Comparison of ENCODE assay signal across 11 cellular contexts in genomic region chr22:50548046-50548912, GRCh38. TPM values are rescaled to one million over a fixed set of nuclear protein-coding genes. Genes with fewer than 3 reads are reported as not detected.
DNase-seq lines count a peak whose midpoint lies in the region; ATAC-seq and TF ChIP-seq lines count a peak whose summit lies in the region.
"Had no signal": no experiment of that assay in that cellular context is flagged by ENCODE, and none has a peak within 500 bp of the region (broad histone marks: within the 10 kb centered on the region; RNA-seq: fewer than 3 reads in every experiment).

No MANE protein-coding gene starts in this region.

- no peak for TF ChIP-seq RAD21 in liver (IDR thresholded peaks at IDR 0.05)

- no peak overlapping the region for H3K27ac ChIP-seq in liver (ENCODE audit: low read depth in 1 of 2, low read length in 2 of 2)
- H3K27ac ChIP-seq in upper lobe of right lung, result peak overlapping the region; percentile 36
- no peak overlapping the region for H3K27ac ChIP-seq in testis

- intact Hi-C loops in upper lobe of right lung (cut with DNase I) (no loop called here), testis (cut with DNase I; ENCODE audit: low total_unique reads) (no loop called here)

- 18% methylated on average over 56 of the region's 56 CpGs for WGBS in liver
- WGBS in testis, 2 donors, result 4 to 8% methylated on average over 19 to 45 of the region's 56 CpGs

- DNase-seq in activated gamma-delta T cell treated with Interleukin-2 at 50 U/mL for 16 hours (peak; percentile 63), activated gamma-delta T cell (lab: John Stamatoyannopoulos, UW) (no peak), upper lobe of right lung (peak; percentile 69), NCI-H2107 (lab: John Stamatoyannopoulos, UW) (no peak), testis (no peak), KG1 (lab: John Stamatoyannopoulos, UW) (no peak)
- peak; percentile 43 to 51 for DNase-seq in activated T-helper 1 cell treated with anti-CD3 and anti-CD28 coated beads, Interleukin-2, amount 50 U/mL, for 16 hours (ENCODE audit: low read depth in 1 of 2, low spot score in 1 of 2)
- DNase-seq: NCI-H1092 had no signal

- no peaks in the 10 kb centered on the region for H3K27me3 ChIP-seq in liver (ENCODE audit: control insufficient read depth in 4 of 4, insufficient read depth in 4 of 4, low read length in 3 of 4)
- H3K27me3 ChIP-seq in upper lobe of right lung, result peaks cover 29% of the 10 kb centered on the region
- no peaks in the 10 kb centered on the region for H3K27me3 ChIP-seq in testis

- H3K4me1 ChIP-seq in liver (ENCODE audit: control insufficient read depth in 4 of 4, insufficient read depth in 4 of 4, low read length in 3 of 4), result peaks cover 0 to 13% (median 9%) of the 10 kb centered on the region in 4 donors
- peaks cover 21% of the 10 kb centered on the region for H3K4me1 ChIP-seq in upper lobe of right lung
- peaks cover 11% of the 10 kb centered on the region for H3K4me1 ChIP-seq in testis

- no peak for TF ChIP-seq POLR2A in testis (IDR thresholded peaks at IDR 0.05)

- no peaks in the 10 kb centered on the region for H3K36me3 ChIP-seq in liver (ENCODE audit: control insufficient read depth in 4 of 4, insufficient read depth in 3 of 4, low read depth in 1 of 4, low read length in 3 of 4)
- H3K36me3 ChIP-seq in upper lobe of right lung, result no peaks in the 10 kb centered on the region
- H3K36me3 ChIP-seq in testis (ENCODE audit: low read depth, missing control alignments), result no peaks in the 10 kb centered on the region

- H3K4me3 ChIP-seq in liver (ENCODE audit: low read depth in 1 of 3, low read length in 3 of 3) (peak overlapping the region in 1 of 3 donors; percentile 42), upper lobe of right lung (peak overlapping the region; percentile 40), testis (peak overlapping the region in 1 of 2 donors; percentile 24)

- no peak for ATAC-seq in upper lobe of right lung

- H3K9me3 ChIP-seq in liver (ENCODE audit: control insufficient read depth in 4 of 4, low read length in 3 of 4) (no peaks in the 10 kb centered on the region), upper lobe of right lung (no peaks in the 10 kb centered on the region), testis (no peaks in the 10 kb centered on the region)

- TF ChIP-seq CTCF in liver (IDR thresholded peaks at IDR 0.05; ENCODE audit: low read depth, low read length, missing input control), result no peak
- TF ChIP-seq CTCF in upper lobe of right lung (IDR thresholded peaks at IDR 0.05), result no peak
- TF ChIP-seq CTCF in testis (IDR thresholded peaks at IDR 0.05), result no peak

- peak overlapping the region in 1 of 2 donors; percentile 25 for H3K9ac ChIP-seq in liver (ENCODE audit: low read depth in 1 of 2, low read length in 2 of 2)

TF ChIP-seq in liver, 16 proteins besides CTCF, POLR2A, EP300 and RAD21:
- TF ChIP-seq HNF4A (conservative IDR thresholded peaks at IDR 0.05) (peak in 1 of 2 donors; percentile 22), NR2F2 (IDR thresholded peaks at IDR 0.05) (no peak), SP1 (IDR thresholded peaks at IDR 0.05) (peak; percentile 26)
TF ChIP-seq in liver: peak in this region for 2.

RNA-seq across cellular contexts. Expression of gene KLHDC7B, which starts 2.6 kb away (rescaled TPM):
- total RNA-seq in liver (under 1 TPM in 1 of 2 donors, not detected in 1; 0.08 TPM), upper lobe of right lung (0.69 TPM), testis (under 1 TPM; 0.24 to 0.93 TPM)
- polyA plus RNA-seq in liver (under 1 TPM; 0.08 to 0.16 TPM), testis (ENCODE audit: insufficient read depth, low read depth, low replicate concordance) (0.51 TPM)
- total RNA-seq: H1 had no signal
- polyA plus RNA-seq: H1 had no signal

RNA-seq across cellular contexts. Expression of gene SYCE3, which starts 14.4 kb away (rescaled TPM):
- 1 to 10 TPM in 1 of 2 donors, not detected in 1; 2.2 TPM for total RNA-seq in liver
- polyA plus RNA-seq in liver, result under 1 TPM in 1 of 2 donors, not detected in 1; 0.45 TPM
- not detected for total RNA-seq in upper lobe of right lung
- 10 to 100 TPM; 40.4 to 71.9 TPM for total RNA-seq in testis
- polyA plus RNA-seq in testis (ENCODE audit: insufficient read depth, low read depth, low replicate concordance), result 183 TPM
- total RNA-seq: H1 had no signal
- polyA plus RNA-seq: AG04450 had no signal

RNA-seq across cellular contexts. Expression of gene TYMP, which starts 18.5 kb away (rescaled TPM):
- total RNA-seq in liver (100 to 1,000 TPM in 1 of 2 donors, 10 to 100 TPM in 1; 41.2 to 109 TPM), upper lobe of right lung (122 TPM), testis (10 to 100 TPM; 12.5 to 15.4 TPM)
- polyA plus RNA-seq in liver (10 to 100 TPM; 34.0 to 89.8 TPM), testis (ENCODE audit: insufficient read depth, low read depth, low replicate concordance) (25.9 TPM)

RNA-seq across cellular contexts. Expression of gene SCO2, which starts 22.9 kb away (rescaled TPM):
- total RNA-seq in liver (1 to 10 TPM; 1.4 to 1.7 TPM), upper lobe of right lung (3.1 TPM), testis (1 to 10 TPM; 4.1 to 4.8 TPM)
- polyA plus RNA-seq in liver (1 to 10 TPM; 1.9 to 2.9 TPM), testis (ENCODE audit: insufficient read depth, low read depth, low replicate concordance) (1.8 TPM)
- total RNA-seq: H1 had no signal

RNA-seq across cellular contexts. Expression of gene CPT1B, which starts 29.9 kb away (rescaled TPM):
- total RNA-seq in liver (10 to 100 TPM in 1 of 2 donors, 1 to 10 TPM in 1; 3.0 to 13.6 TPM), upper lobe of right lung (12.7 TPM), testis (100 to 1,000 TPM; 103 to 123 TPM)
- polyA plus RNA-seq in liver (1 to 10 TPM; 4.0 to 5.7 TPM), testis (ENCODE audit: insufficient read depth, low read depth, low replicate concordance) (224 TPM)

Comparison
In these comparisons a context has a peak if more than half of its experiments do, and no peak if none do; other contexts are left out.
1. DNase-seq: peak in activated gamma-delta T cell treated with Interleukin-2 at 50 U/mL for 16 hours (single experiment), activated T-helper 1 cell treated with anti-CD3 and anti-CD28 coated beads, Interleukin-2, amount 50 U/mL, for 16 hours (2 of 2) and upper lobe of right lung (single experiment); none in activated gamma-delta T cell (single experiment), NCI-H2107 (single experiment), testis (single experiment) and KG1 (single experiment).
2. RNA of gene SYCE3, which starts 14.4 kb away (total RNA-seq): 40.4 to 71.9 TPM in testis; 2.2 TPM in liver and not detected in upper lobe of right lung (single experiment); every median in the first group is over 10 times any median in the second.